8 cellular contexts compared by ENCODE assay signal in genomic region chr22:37330200-37331033, GRCh38.
DNase-seq lines count a peak whose midpoint lies in the region; ATAC-seq and TF ChIP-seq lines count a peak whose summit lies in the region.

No MANE protein-coding gene starts in this region.

- no peaks in the 10 kb centered on the region for H3K9me2 ChIP-seq in Loucy (replicated peaks; ENCODE audit: low read depth, low read length)

- no peaks in the 10 kb centered on the region for H3K79me2 ChIP-seq in Loucy (ENCODE audit: insufficient read depth, low read length)

- H3K9me3 ChIP-seq in Loucy (ENCODE audit: insufficient read depth, low read depth, low read length), result no peaks in the 10 kb centered on the region

- H2AFZ ChIP-seq in Loucy (ENCODE audit: low read length), result no peak overlapping the region

- TF ChIP-seq CTCF in Loucy (conservative IDR thresholded peaks at IDR 0.05; ENCODE audit: low read length) (peak; percentile 53), epithelial cell of esophagus (IDR thresholded peaks at IDR 0.05; ENCODE audit: insufficient read depth, low read depth, low read length, missing control alignments) (peak; percentile 24)

- H3K36me3 ChIP-seq in Loucy (ENCODE audit: insufficient read depth, low read length), result no peaks in the 10 kb centered on the region

- no peak overlapping the region for H3K4me2 ChIP-seq in Loucy (ENCODE audit: low read depth, low read length, poor library complexity, severe bottlenecking)

- H3K4me1 ChIP-seq in Loucy (ENCODE audit: insufficient read depth, low read length, poor library complexity, severe bottlenecking), result no peaks in the 10 kb centered on the region

- ATAC-seq in SK-N-SH treated with all-trans-retinoic acid at 6 μM for 48 hours (peak; percentile 57), GM19328 (IDR thresholded peaks at IDR 0.05; ENCODE audit: unreplicated experiment) (no peak), HG03196 (IDR thresholded peaks at IDR 0.05; ENCODE audit: unreplicated experiment) (no peak)

- no peaks in the 10 kb centered on the region for H3F3A ChIP-seq in Loucy (ENCODE audit: low read depth)

- no peak overlapping the region for H3K4me3 ChIP-seq in Loucy (ENCODE audit: low read length, poor library complexity, severe bottlenecking)
- H3K4me3 ChIP-seq in epithelial cell of esophagus (ENCODE audit: low read length), result no peak overlapping the region

- no peaks in the 10 kb centered on the region for H3K27me3 ChIP-seq in Loucy (ENCODE audit: insufficient read depth, low read length, poor library complexity, severe bottlenecking)

- H4K20me1 ChIP-seq in Loucy (ENCODE audit: insufficient read depth, low read length, poor library complexity, severe bottlenecking), result no peaks in the 10 kb centered on the region

- DNase-seq in NCI-H2107 (lab: John Stamatoyannopoulos, UW), result peak; percentile 31
- DNase-seq in NCI-H2107 treated with DMSO at 0.1 percent for 48 hours (lab: John Stamatoyannopoulos, UW; ENCODE audit: unreplicated experiment), result no peak
- peak; percentile 93 for DNase-seq in epithelial cell of esophagus (ENCODE audit: low read depth)
- DNase-seq in retina, result peak; percentile 89

- no peak overlapping the region for H3K9ac ChIP-seq in Loucy (ENCODE audit: low read depth, low read length, poor library complexity, severe bottlenecking)

TF ChIP-seq in SK-N-SH treated with all-trans-retinoic acid at 6 μM for 48 hours, 23 proteins besides CTCF, POLR2A, EP300 and RAD21:
- TF ChIP-seq RARB (CRISPR knock-in tag; IDR thresholded peaks at IDR 0.05), result no peak
- TF ChIP-seq GLIS3 (CRISPR knock-in tag; IDR thresholded peaks at IDR 0.05), result no peak
- no peak for TF ChIP-seq TOX (CRISPR knock-in tag; IDR thresholded peaks at IDR 0.05; ENCODE audit: borderline replicate concordance)
- TF ChIP-seq PPARA (CRISPR knock-in tag; IDR thresholded peaks at IDR 0.05; ENCODE audit: borderline replicate concordance), result no peak
- TF ChIP-seq TCF4 (CRISPR knock-in tag; IDR thresholded peaks at IDR 0.05; ENCODE audit: borderline replicate concordance), result no peak
- TF ChIP-seq ZNF8 (CRISPR knock-in tag; IDR thresholded peaks at IDR 0.05), result no peak
- no peak for TF ChIP-seq CREB5 (CRISPR knock-in tag; IDR thresholded peaks at IDR 0.05; ENCODE audit: low read depth)
